ENCODE assay signal across 10 cellular contexts in genomic region chr2:122340246-122340645, GRCh38.
A peak's percentile ranks its signal among the peaks of the same experiment; 100 is the strongest.
DNase-seq lines count a peak whose midpoint lies in the region; ATAC-seq, FAIRE-seq and TF ChIP-seq lines count a peak whose summit lies in the region.
"Had no signal": no experiment of that assay in that cellular context is flagged by ENCODE, and none has a peak within 500 bp of the region (broad histone marks: within the 10 kb centered on the region; RNA-seq: fewer than 3 reads in every experiment).

No MANE protein-coding gene starts in this region.

- no peak overlapping the region for H3K27ac Mint-ChIP-seq in T-helper 2 cell treated with Interferon-gamma antibody and Interleukin-4, amounts not matched to agents 5 μg/mL and 100 μg/mL, for 36 hours
- no peak overlapping the region for H3K27ac Mint-ChIP-seq in naive thymus-derived CD8-positive, alpha-beta T cell

- intact Hi-C loops in GM12878 (cut with micrococcal nuclease; ENCODE audit: unreplicated experiment) (loop anchor here (1.0 kb wide), 1 partner anchor 364 kb away; no protein-coding TSS in a partner anchor), ascending aorta (cut with DNase I) (no loop called here)

- RAD21 ChIA-PET in GM12878 (lab: Charles Lee; ENCODE audit: unreplicated experiment) = interaction anchor here (0.7 to 2.2 kb wide), 8 partner anchors 63 to 406 kb away, joined by 3 to 9 read pairs (median 3); no protein-coding TSS in a partner anchor

- no peak for TF ChIP-seq RAD21 in GM12878 (IDR thresholded peaks at IDR 0.05; ENCODE audit: insufficient read depth, low read depth, low read length)

- H3K9ac ChIP-seq in GM12878 (ENCODE audit: control insufficient read depth, insufficient read depth, low read length) = no peak overlapping the region

- no peak for TF ChIP-seq POLR2A in GM12878 (IDR thresholded peaks at IDR 0.05; ENCODE audit: low read depth, low read length)

- peak; percentile 80 for FAIRE-seq in GM12878 (lab: Jason Lieb, UNC)

- no peaks in the 10 kb centered on the region for H3K4me1 Mint-ChIP-seq in T-helper 2 cell treated with Interferon-gamma antibody and Interleukin-4, amounts not matched to agents 5 μg/mL and 100 μg/mL, for 36 hours (ENCODE audit: low read depth)
- no peaks in the 10 kb centered on the region for H3K4me1 Mint-ChIP-seq in naive thymus-derived CD8-positive, alpha-beta T cell

- H3K36me3 Mint-ChIP-seq in T-helper 2 cell treated with Interferon-gamma antibody and Interleukin-4, amounts not matched to agents 5 μg/mL and 100 μg/mL, for 36 hours (ENCODE audit: low read depth) = no peaks in the 10 kb centered on the region
- no peaks in the 10 kb centered on the region for H3K36me3 Mint-ChIP-seq in naive thymus-derived CD8-positive, alpha-beta T cell

- ATAC-seq in GM19023 (IDR thresholded peaks at IDR 0.05; ENCODE audit: unreplicated experiment) = peak; percentile 92
- peak; percentile 94 for ATAC-seq in HG02588 (IDR thresholded peaks at IDR 0.05; ENCODE audit: unreplicated experiment)
- ATAC-seq in HG03521 (IDR thresholded peaks at IDR 0.05; ENCODE audit: unreplicated experiment) = peak; percentile 70
- peak; percentile 97 for ATAC-seq in GM12878
- ATAC-seq in naive thymus-derived CD8-positive, alpha-beta T cell = no peak

- no peaks in the 10 kb centered on the region for H4K20me1 ChIP-seq in GM12878 (ENCODE audit: control insufficient read depth, insufficient read depth)

- CTCF ChIA-PET in GM12878 (lab: Yijun Ruan, JAX) = interaction anchor here (0.5 to 1.8 kb wide), 3 partner anchors 13 to 426 kb away, joined by 3 to 8 read pairs (median 4); no protein-coding TSS in a partner anchor

- H3K27me3 Mint-ChIP-seq in T-helper 2 cell treated with Interferon-gamma antibody and Interleukin-4, amounts not matched to agents 5 μg/mL and 100 μg/mL, for 36 hours (ENCODE audit: low read depth) = no peaks in the 10 kb centered on the region
- H3K27me3 Mint-ChIP-seq in naive thymus-derived CD8-positive, alpha-beta T cell = no peaks in the 10 kb centered on the region

- H3K4me1 ChIP-seq in GM12878 (ENCODE audit: control insufficient read depth, insufficient read depth, low read length) = peaks cover 6% of the 10 kb centered on the region
- no peaks in the 10 kb centered on the region for H3K4me1 ChIP-seq in ascending aorta

- no peak for TF ChIP-seq CTCF in GM12878 (IDR thresholded peaks at IDR 0.05 in 2 of 3, conservative IDR thresholded peaks at IDR 0.05 in 1 of 3; ENCODE audit: control insufficient read depth in 2 of 3, extremely low read depth in 1 of 3, insufficient read depth in 1 of 3, low read depth in 3 of 3, low read length in 3 of 3)
- no peak for TF ChIP-seq CTCF in ascending aorta (IDR thresholded peaks at IDR 0.05)

- BruUV-seq in GM12878 (replicated peaks; lab: Mats Ljungman, UMichigan) = no TSS peak

- H3K27me3 ChIP-seq in GM12878 (replicated peaks in 1 of 2; ENCODE audit: control insufficient read depth in 2 of 2, insufficient read depth in 2 of 2, low read length in 1 of 2) = no peaks in the 10 kb centered on the region
- H3K27me3 ChIP-seq in ascending aorta = no peaks in the 10 kb centered on the region

- no peak overlapping the region; the same call in 1 of the 2 replicates for H3K4me2 ChIP-seq in GM12878 (ENCODE audit: control insufficient read depth, insufficient read depth)

- no peak overlapping the region for H2AFZ ChIP-seq in GM12878 (ENCODE audit: control insufficient read depth, low read depth, low read length)

- in situ Hi-C loops in GM12878 (cut with MboI) = no loop called here

- POLR2A ChIA-PET in GM12878 (lab: Charles Lee) = interaction anchor here (0.6 kb wide), 1 partner anchor 325 kb away, joined by 4 read pairs; no protein-coding TSS in a partner anchor
- POLR2A ChIA-PET in naive thymus-derived CD8-positive, alpha-beta T cell (lab: Charles Lee) = no interaction called here

- peaks cover 2% of the 10 kb centered on the region for H3K9me3 Mint-ChIP-seq in T-helper 2 cell treated with Interferon-gamma antibody and Interleukin-4, amounts not matched to agents 5 μg/mL and 100 μg/mL, for 36 hours
- peaks cover 0 to 8% (median 2%) of the 10 kb centered on the region in 9 donors for H3K9me3 Mint-ChIP-seq in naive thymus-derived CD8-positive, alpha-beta T cell

- WGBS in GM12878 (ENCODE audit: insufficient coverage, insufficient replicate concordance, low lambda C conversion rate, missing lambda C conversion rate) = 0% methylated on average over 3 of the region's 3 CpGs

- peak; percentile 79 to 91; a peak in 3 of 4 replicates for TF ChIP-seq EP300 in GM12878 (IDR thresholded peaks at IDR 0.05; ENCODE audit: borderline replicate concordance in 1 of 2, control insufficient read depth in 1 of 2, low read depth in 2 of 2, low read length in 2 of 2)

- H3K4me3 Mint-ChIP-seq in T-helper 2 cell treated with Interferon-gamma antibody and Interleukin-4, amounts not matched to agents 5 μg/mL and 100 μg/mL, for 36 hours = no peak overlapping the region
- no peak overlapping the region for H3K4me3 Mint-ChIP-seq in naive thymus-derived CD8-positive, alpha-beta T cell

- SMC1A ChIA-PET in GM12878 (lab: Charles Lee; ENCODE audit: uncharacterized antibody, unreplicated experiment) = interaction anchor here (0.6 to 2.4 kb wide), 15 partner anchors 9 to 406 kb away, joined by 3 to 11 read pairs (median 4); no protein-coding TSS in a partner anchor

- no peaks in the 10 kb centered on the region; the same call in 2 of the 3 replicates for H3K9me3 ChIP-seq in GM12878 (replicated peaks; ENCODE audit: control insufficient read depth, insufficient read depth, low read length)
- H3K9me3 ChIP-seq in ascending aorta = no peaks in the 10 kb centered on the region

- no peaks in the 10 kb centered on the region for H3K79me2 ChIP-seq in GM12878 (ENCODE audit: control insufficient read depth, insufficient read depth, low read length)

- no peak overlapping the region for H3K27ac ChIP-seq in GM12878 (ENCODE audit: control insufficient read depth, insufficient read depth)
- H3K27ac ChIP-seq in ascending aorta = no peak overlapping the region
- H3K27ac ChIP-seq: SK-N-MC had no signal

- peak; percentile 39 for DNase-seq in GM12878 (ENCODE audit: low read depth, low spot score)
- no peak for DNase-seq in ascending aorta (ENCODE audit: low spot score in 2 of 2)
- no peak for DNase-seq in T-helper 2 cell treated with Interferon-gamma antibody and Interleukin-4, amounts not matched to agents 5 μg/mL and 100 μg/mL, for 36 hours (ENCODE audit: low spot score)
- no peak for DNase-seq in naive thymus-derived CD8-positive, alpha-beta T cell
- DNase-seq in NCI-H2029 (lab: John Stamatoyannopoulos, UW) = no peak
- DNase-seq: KG1 had no signal

- H3K4me3 ChIP-seq in GM12878 (no peak overlapping the region), ascending aorta (no peak overlapping the region)
- H3K4me3 ChIP-seq: SK-N-MC had no signal

- H3K36me3 ChIP-seq in GM12878 (ENCODE audit: control insufficient read depth in 2 of 2, insufficient read depth in 2 of 2, low read length in 1 of 2) (no peaks in the 10 kb centered on the region), ascending aorta (no peaks in the 10 kb centered on the region)

TF ChIP-seq in GM12878, 131 proteins besides CTCF, POLR2A, EP300 and RAD21 (continues in another document):
- TF ChIP-seq, protein P1, sequence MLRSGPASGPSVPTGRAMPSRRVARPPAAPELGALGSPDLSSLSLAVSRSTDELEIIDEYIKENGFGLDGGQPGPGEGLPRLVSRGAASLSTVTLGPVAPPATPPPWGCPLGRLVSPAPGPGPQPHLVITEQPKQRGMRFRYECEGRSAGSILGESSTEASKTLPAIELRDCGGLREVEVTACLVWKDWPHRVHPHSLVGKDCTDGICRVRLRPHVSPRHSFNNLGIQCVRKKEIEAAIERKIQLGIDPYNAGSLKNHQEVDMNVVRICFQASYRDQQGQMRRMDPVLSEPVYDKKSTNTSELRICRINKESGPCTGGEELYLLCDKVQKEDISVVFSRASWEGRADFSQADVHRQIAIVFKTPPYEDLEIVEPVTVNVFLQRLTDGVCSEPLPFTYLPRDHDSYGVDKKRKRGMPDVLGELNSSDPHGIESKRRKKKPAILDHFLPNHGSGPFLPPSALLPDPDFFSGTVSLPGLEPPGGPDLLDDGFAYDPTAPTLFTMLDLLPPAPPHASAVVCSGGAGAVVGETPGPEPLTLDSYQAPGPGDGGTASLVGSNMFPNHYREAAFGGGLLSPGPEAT (IDR thresholded peaks at IDR 0.05; ENCODE audit: low read depth) = peak; percentile 69; the same call in 1 of the 2 replicates
- TF ChIP-seq, protein P2, sequence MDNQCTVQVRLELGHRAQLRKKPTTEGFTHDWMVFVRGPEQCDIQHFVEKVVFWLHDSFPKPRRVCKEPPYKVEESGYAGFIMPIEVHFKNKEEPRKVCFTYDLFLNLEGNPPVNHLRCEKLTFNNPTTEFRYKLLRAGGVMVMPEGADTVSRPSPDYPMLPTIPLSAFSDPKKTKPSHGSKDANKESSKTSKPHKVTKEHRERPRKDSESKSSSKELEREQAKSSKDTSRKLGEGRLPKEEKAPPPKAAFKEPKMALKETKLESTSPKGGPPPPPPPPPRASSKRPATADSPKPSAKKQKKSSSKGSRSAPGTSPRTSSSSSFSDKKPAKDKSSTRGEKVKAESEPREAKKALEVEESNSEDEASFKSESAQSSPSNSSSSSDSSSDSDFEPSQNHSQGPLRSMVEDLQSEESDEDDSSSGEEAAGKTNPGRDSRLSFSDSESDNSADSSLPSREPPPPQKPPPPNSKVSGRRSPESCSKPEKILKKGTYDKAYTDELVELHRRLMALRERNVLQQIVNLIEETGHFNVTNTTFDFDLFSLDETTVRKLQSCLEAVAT (IDR thresholded peaks at IDR 0.05) = peak; percentile 35; the same call in 1 of the 2 replicates
- peak; percentile 93 for TF ChIP-seq DPF2 (IDR thresholded peaks at IDR 0.05)

Comparison
In these comparisons a context has a peak if more than half of its experiments do, and no peak if none do; other contexts are left out.
1. ATAC-seq: peak in GM19023 (single experiment), HG02588 (single experiment), HG03521 (single experiment) and GM12878 (single experiment); none in naive thymus-derived CD8-positive, alpha-beta T cell (0 of 2).